In genomic region chr2:25309402-25309801, GRCh38 we compare ENCODE assay signal across 8 cellular contexts. TPM values are rescaled to one million over a fixed set of nuclear protein-coding genes. Genes with fewer than 3 reads are reported as not detected.
DNase-seq lines count a peak whose midpoint lies in the region; ATAC-seq lines count a peak whose summit lies in the region.

No MANE protein-coding gene starts in this region.

- H3K27ac Mint-ChIP-seq in activated naive CD8-positive, alpha-beta T cell treated with anti-CD3 and anti-CD28 coated beads, Interleukin-2, amount 50 U/mL, for 24 hours: peak overlapping the region; percentile 64

- no peak overlapping the region for H3K4me3 ChIP-seq in Jurkat, Clone E6-1 (ENCODE audit: low read length)

- H3K27me3 Mint-ChIP-seq in activated naive CD8-positive, alpha-beta T cell treated with anti-CD3 and anti-CD28 coated beads, Interleukin-2, amount 50 U/mL, for 24 hours: no peaks in the 10 kb centered on the region

- ATAC-seq in activated naive CD8-positive, alpha-beta T cell treated with anti-CD3 and anti-CD28 coated beads, Interleukin-2, amount 50 U/mL, for 24 hours: no peak
- no peak for ATAC-seq in GM18861 (IDR thresholded peaks at IDR 0.05; ENCODE audit: unreplicated experiment)
- ATAC-seq in left lobe of liver: no peak

- DNase-seq in DMS153 treated with DMSO at 0.1 percent for 48 hours (lab: John Stamatoyannopoulos, UW; ENCODE audit: unreplicated experiment) (peak; percentile 19), SKM-1 (lab: John Stamatoyannopoulos, UW; ENCODE audit: unreplicated experiment) (peak; percentile 31), iPS-NIHi7 (ENCODE audit: extremely low spot score) (peak; percentile 83), left lobe of liver (ENCODE audit: low spot score) (no peak)
- DNase-seq in Jurkat, Clone E6-1 (ENCODE audit: low read depth, low spot score): peak; percentile 35
- peak; percentile 79 for DNase-seq in activated naive CD8-positive, alpha-beta T cell treated with anti-CD3 and anti-CD28 coated beads, Interleukin-2, amount 50 U/mL, for 24 hours
- DNase-seq in stimulated activated CD4-positive, alpha-beta T cell treated with anti-CD3 and anti-CD28 coated beads, TNF-alpha, amount 100 ng/mL, for 24 hours (ENCODE audit: low read depth in 3 of 3): peak; percentile 49 to 63 (median 49)

- peak overlapping the region; percentile 24 for H3K4me3 Mint-ChIP-seq in activated naive CD8-positive, alpha-beta T cell treated with anti-CD3 and anti-CD28 coated beads, Interleukin-2, amount 50 U/mL, for 24 hours

- H3K4me1 Mint-ChIP-seq in activated naive CD8-positive, alpha-beta T cell treated with anti-CD3 and anti-CD28 coated beads, Interleukin-2, amount 50 U/mL, for 24 hours: peaks cover 83% of the 10 kb centered on the region

- H3K36me3 Mint-ChIP-seq in activated naive CD8-positive, alpha-beta T cell treated with anti-CD3 and anti-CD28 coated beads, Interleukin-2, amount 50 U/mL, for 24 hours (ENCODE audit: low read depth): peaks cover 52% of the 10 kb centered on the region

- H3K9me3 Mint-ChIP-seq in activated naive CD8-positive, alpha-beta T cell treated with anti-CD3 and anti-CD28 coated beads, Interleukin-2, amount 50 U/mL, for 24 hours: no peaks in the 10 kb centered on the region

RNA-seq across cellular contexts. Expression of gene DNMT3A, which starts 32.3 kb away (rescaled TPM):
- polyA plus RNA-seq in Jurkat, Clone E6-1 (2012; ENCODE audit: insufficient read depth, insufficient read length): 55.4 TPM
- 8.3 TPM for total RNA-seq in left lobe of liver
